ENCODE assay signal across 10 cellular contexts in genomic region chr14:38210587-38211257, GRCh38. TPM values are rescaled to one million over a fixed set of nuclear protein-coding genes. Genes with fewer than 3 reads are reported as not detected.
DNase-seq lines count a peak whose midpoint lies in the region; ATAC-seq and TF ChIP-seq lines count a peak whose summit lies in the region.
"Had no signal": no experiment of that assay in that cellular context is flagged by ENCODE, and none has a peak within 500 bp of the region (broad histone marks: within the 10 kb centered on the region; RNA-seq: fewer than 3 reads in every experiment).

No MANE protein-coding gene starts in this region.

- H3K36me3 ChIP-seq in esophagus (ENCODE audit: control insufficient read depth in 2 of 2, insufficient read depth in 2 of 2, low read length in 1 of 2) (no peaks in the 10 kb centered on the region), upper lobe of right lung (no peaks in the 10 kb centered on the region)
- H3K36me3 ChIP-seq: ovary had no signal

- peaks cover 2% of the 10 kb centered on the region for H3K36me3 Mint-ChIP-seq in activated CD8-positive, alpha-beta T cell treated with anti-CD3 and anti-CD28 coated beads, Interleukin-2, amount 10 ng/mL, durations not matched to agents 7 days and 5 days (ENCODE audit: low read depth)
- no peaks in the 10 kb centered on the region for H3K36me3 Mint-ChIP-seq in activated CD8-positive, alpha-beta T cell treated with anti-CD3 and anti-CD28 coated beads for 36 hours (ENCODE audit: low read depth)
- H3K36me3 Mint-ChIP-seq in mesothelial cell of epicardium = no peaks in the 10 kb centered on the region
- peaks cover 5% of the 10 kb centered on the region for H3K36me3 Mint-ChIP-seq in natural killer cell

- H3K4me1 ChIP-seq in esophagus (ENCODE audit: control insufficient read depth in 2 of 2, insufficient read depth in 2 of 2, low read length in 1 of 2) = peaks cover 2 to 17% of the 10 kb centered on the region in 2 donors
- no peaks in the 10 kb centered on the region for H3K4me1 ChIP-seq in upper lobe of right lung
- H3K4me1 ChIP-seq: A549 had no signal

- POLR2A ChIA-PET in activated CD8-positive, alpha-beta T cell treated with anti-CD3 and anti-CD28 coated beads, Interleukin-2, amount 10 ng/mL, durations not matched to agents 7 days and 5 days (lab: Charles Lee) = no interaction called here
- POLR2A ChIA-PET in activated CD8-positive, alpha-beta T cell treated with anti-CD3 and anti-CD28 coated beads for 36 hours (lab: Charles Lee) = no interaction called here

- H3K27ac ChIP-seq in esophagus (ENCODE audit: low read depth in 2 of 2, low read length in 1 of 2) = no peak overlapping the region
- H3K27ac ChIP-seq in upper lobe of right lung = no peak overlapping the region
- H3K27ac ChIP-seq: A549, ovary had no signal

- peaks cover 0 to 11% of the 10 kb centered on the region in 2 donors for H3K9me3 ChIP-seq in esophagus (ENCODE audit: control insufficient read depth in 2 of 2, insufficient read depth in 1 of 2, low read depth in 1 of 2, low read length in 1 of 2)
- H3K9me3 ChIP-seq in upper lobe of right lung = no peaks in the 10 kb centered on the region
- H3K9me3 ChIP-seq: ovary had no signal

- H3K27me3 Mint-ChIP-seq in activated CD8-positive, alpha-beta T cell treated with anti-CD3 and anti-CD28 coated beads, Interleukin-2, amount 10 ng/mL, durations not matched to agents 7 days and 5 days (ENCODE audit: low read depth) = peaks cover 73% of the 10 kb centered on the region
- peaks cover 58% of the 10 kb centered on the region for H3K27me3 Mint-ChIP-seq in activated CD8-positive, alpha-beta T cell treated with anti-CD3 and anti-CD28 coated beads for 36 hours
- H3K27me3 Mint-ChIP-seq in mesothelial cell of epicardium (ENCODE audit: low read depth) (peaks cover 83% of the 10 kb centered on the region), natural killer cell (ENCODE audit: low read depth in 2 of 2) (peaks cover 66 to 81% of the 10 kb centered on the region in 2 donors)

- no peak for ATAC-seq in activated CD8-positive, alpha-beta T cell treated with anti-CD3 and anti-CD28 coated beads, Interleukin-2, amount 10 ng/mL, durations not matched to agents 7 days and 5 days
- ATAC-seq in activated CD8-positive, alpha-beta T cell treated with anti-CD3 and anti-CD28 coated beads for 36 hours = no peak
- ATAC-seq in upper lobe of right lung (peak; percentile 37), natural killer cell (no peak), GM21528 (IDR thresholded peaks at IDR 0.05; ENCODE audit: low FRiP score, unreplicated experiment) (no peak)

- 4 to 12% methylated on average over 33 of the region's 33 CpGs for WGBS in esophagus, 2 donors

- no peak for DNase-seq in activated CD8-positive, alpha-beta T cell treated with anti-CD3 and anti-CD28 coated beads, Interleukin-2, amount 10 ng/mL, durations not matched to agents 7 days and 5 days
- no peak for DNase-seq in activated CD8-positive, alpha-beta T cell treated with anti-CD3 and anti-CD28 coated beads for 36 hours
- DNase-seq in mesothelial cell of epicardium (ENCODE audit: low spot score in 2 of 2, unreplicated experiment in 2 of 2) (no peak), upper lobe of right lung (peak; percentile 64), natural killer cell (no peak), DMS153 treated with DMSO at 0.1 percent for 48 hours (lab: John Stamatoyannopoulos, UW; ENCODE audit: unreplicated experiment) (no peak)

- no peaks in the 10 kb centered on the region for H3K9me3 Mint-ChIP-seq in activated CD8-positive, alpha-beta T cell treated with anti-CD3 and anti-CD28 coated beads, Interleukin-2, amount 10 ng/mL, durations not matched to agents 7 days and 5 days (ENCODE audit: insufficient read depth)
- H3K9me3 Mint-ChIP-seq in activated CD8-positive, alpha-beta T cell treated with anti-CD3 and anti-CD28 coated beads for 36 hours = no peaks in the 10 kb centered on the region
- peaks cover 3% of the 10 kb centered on the region for H3K9me3 Mint-ChIP-seq in mesothelial cell of epicardium
- H3K9me3 Mint-ChIP-seq in natural killer cell = peaks cover 0 to 2% of the 10 kb centered on the region in 2 donors

- intact Hi-C loops in activated CD8-positive, alpha-beta T cell treated with anti-CD3 and anti-CD28 coated beads for 36 hours (cut with micrococcal nuclease) = no loop called here
- intact Hi-C loops in upper lobe of right lung (cut with DNase I) (no loop called here), natural killer cell (cut with micrococcal nuclease) (no loop called here)

- peaks cover 17% of the 10 kb centered on the region for H3K4me1 Mint-ChIP-seq in activated CD8-positive, alpha-beta T cell treated with anti-CD3 and anti-CD28 coated beads, Interleukin-2, amount 10 ng/mL, durations not matched to agents 7 days and 5 days (ENCODE audit: low read depth)
- peaks cover 23% of the 10 kb centered on the region for H3K4me1 Mint-ChIP-seq in activated CD8-positive, alpha-beta T cell treated with anti-CD3 and anti-CD28 coated beads for 36 hours (ENCODE audit: low read depth)
- H3K4me1 Mint-ChIP-seq in mesothelial cell of epicardium = peaks cover 32% of the 10 kb centered on the region
- peaks cover 0 to 10% of the 10 kb centered on the region in 2 donors for H3K4me1 Mint-ChIP-seq in natural killer cell

- H3K27ac Mint-ChIP-seq in activated CD8-positive, alpha-beta T cell treated with anti-CD3 and anti-CD28 coated beads, Interleukin-2, amount 10 ng/mL, durations not matched to agents 7 days and 5 days = peak overlapping the region; percentile 56
- no peak overlapping the region for H3K27ac Mint-ChIP-seq in activated CD8-positive, alpha-beta T cell treated with anti-CD3 and anti-CD28 coated beads for 36 hours
- H3K27ac Mint-ChIP-seq in mesothelial cell of epicardium (no peak overlapping the region), natural killer cell (no peak overlapping the region)

- CTCF ChIA-PET in activated CD8-positive, alpha-beta T cell treated with anti-CD3 and anti-CD28 coated beads, Interleukin-2, amount 10 ng/mL, durations not matched to agents 7 days and 5 days (lab: Charles Lee) = no interaction called here
- CTCF ChIA-PET in activated CD8-positive, alpha-beta T cell treated with anti-CD3 and anti-CD28 coated beads for 36 hours (lab: Charles Lee) = no interaction called here

- peak overlapping the region; percentile 12 to 27 for H3K4me3 ChIP-seq in esophagus (ENCODE audit: low read depth in 1 of 2, low read length in 2 of 2)
- H3K4me3 ChIP-seq in upper lobe of right lung = peak overlapping the region; percentile 46
- H3K4me3 ChIP-seq: A549 had no signal

- peaks cover 3 to 17% of the 10 kb centered on the region in 2 donors for H3K27me3 ChIP-seq in esophagus (ENCODE audit: control insufficient read depth in 1 of 2, insufficient read depth in 2 of 2, low read length in 2 of 2)
- peaks cover 42% of the 10 kb centered on the region for H3K27me3 ChIP-seq in upper lobe of right lung
- H3K27me3 ChIP-seq: ovary had no signal

- no peak for TF ChIP-seq CTCF in activated CD8-positive, alpha-beta T cell treated with anti-CD3 and anti-CD28 coated beads for 36 hours (IDR thresholded peaks at IDR 0.05)
- no peak for TF ChIP-seq CTCF in mesothelial cell of epicardium (IDR thresholded peaks at IDR 0.05; ENCODE audit: unreplicated experiment)
- TF ChIP-seq CTCF in upper lobe of right lung (IDR thresholded peaks at IDR 0.05) = peak; percentile 23
- TF ChIP-seq CTCF in natural killer cell (IDR thresholded peaks at IDR 0.05) = no peak

- H3K4me3 Mint-ChIP-seq in activated CD8-positive, alpha-beta T cell treated with anti-CD3 and anti-CD28 coated beads, Interleukin-2, amount 10 ng/mL, durations not matched to agents 7 days and 5 days = no peak overlapping the region
- no peak overlapping the region for H3K4me3 Mint-ChIP-seq in activated CD8-positive, alpha-beta T cell treated with anti-CD3 and anti-CD28 coated beads for 36 hours
- peak overlapping the region; percentile 59 for H3K4me3 Mint-ChIP-seq in mesothelial cell of epicardium
- no peak overlapping the region for H3K4me3 Mint-ChIP-seq in natural killer cell

RNA-seq across cellular contexts. Expression of gene SSTR1, which starts 3.0 kb away (rescaled TPM):
- not detected for total RNA-seq in activated CD8-positive, alpha-beta T cell treated with anti-CD3 and anti-CD28 coated beads, Interleukin-2, amount 10 ng/mL, durations not matched to agents 7 days and 5 days
- total RNA-seq in activated CD8-positive, alpha-beta T cell treated with anti-CD3 and anti-CD28 coated beads for 36 hours = not detected
- polyA plus RNA-seq in esophagus = under 1 TPM; 0.06 to 0.12 TPM
- total RNA-seq in mesothelial cell of epicardium = not detected in 3 replicates
- total RNA-seq in upper lobe of right lung = 9.2 TPM
- total RNA-seq in natural killer cell = not detected
- polyA plus RNA-seq: A549 had no signal

RNA-seq across cellular contexts. Expression of gene CLEC14A, which starts 45.2 kb away (rescaled TPM):
- total RNA-seq in activated CD8-positive, alpha-beta T cell treated with anti-CD3 and anti-CD28 coated beads, Interleukin-2, amount 10 ng/mL, durations not matched to agents 7 days and 5 days = not detected
- not detected for total RNA-seq in activated CD8-positive, alpha-beta T cell treated with anti-CD3 and anti-CD28 coated beads for 36 hours
- polyA plus RNA-seq in esophagus = 1 to 10 TPM; 3.0 to 10.0 TPM
- total RNA-seq in mesothelial cell of epicardium (0.13 TPM in 1 of 3 replicates, not detected in the others), upper lobe of right lung (87.6 TPM), natural killer cell (not detected)
- polyA plus RNA-seq: A549 had no signal

Comparison
In these comparisons a context has a peak if more than half of its experiments do, and no peak if none do; other contexts are left out.
1. RNA of gene CLEC14A, which starts 45.2 kb away (total RNA-seq): 87.6 TPM in upper lobe of right lung (single experiment); 0.13 TPM in mesothelial cell of epicardium, not detected in activated CD8-positive, alpha-beta T cell treated with anti-CD3 and anti-CD28 coated beads, Interleukin-2, amount 10 ng/mL, durations not matched to agents 7 days and 5 days, not detected in activated CD8-positive, alpha-beta T cell treated with anti-CD3 and anti-CD28 coated beads for 36 hours and not detected in natural killer cell; every median in the first group is over 10 times any median in the second.